ENCODE assay signal across 8 cellular contexts in genomic region chr4:40316782-40317635, GRCh38. TPM values are rescaled to one million over a fixed set of nuclear protein-coding genes. Genes with fewer than 3 reads are reported as not detected.
A peak's percentile ranks its signal among the peaks of the same experiment; 100 is the strongest.
DNase-seq lines count a peak whose midpoint lies in the region; ATAC-seq and TF ChIP-seq lines count a peak whose summit lies in the region.

No MANE protein-coding gene starts in this region.

- H3K36me3 ChIP-seq in neural progenitor cell = no peaks in the 10 kb centered on the region
- H3K36me3 ChIP-seq in upper lobe of left lung = no peaks in the 10 kb centered on the region

- H3K27me3 ChIP-seq in neural progenitor cell (no peaks in the 10 kb centered on the region), upper lobe of left lung (no peaks in the 10 kb centered on the region)

- H3K9me3 Mint-ChIP-seq in neural progenitor cell = no peaks in the 10 kb centered on the region

- no peaks in the 10 kb centered on the region for H4K20me1 ChIP-seq in neural progenitor cell (ENCODE audit: low read depth)

- peaks cover 7% of the 10 kb centered on the region for H3K4me1 ChIP-seq in neural progenitor cell
- peaks cover 12 to 17% (median 15%) of the 10 kb centered on the region in 4 donors for H3K4me1 ChIP-seq in upper lobe of left lung

- H3K79me2 ChIP-seq in neural progenitor cell (ENCODE audit: low read depth) = no peaks in the 10 kb centered on the region

- H3K4me3 ChIP-seq in fibroblast of mammary gland (ENCODE audit: control insufficient read depth, low read depth, low read length) (peak overlapping the region; percentile 55), neural progenitor cell (no peak overlapping the region), upper lobe of left lung (peak overlapping the region in 3 of 4 donors; percentile 12 to 43 (median 33))

- 2 to 7% methylated on average over 18 to 19 of the region's 19 CpGs for WGBS in upper lobe of left lung, 2 donors

- no peak overlapping the region for H3K9ac ChIP-seq in neural progenitor cell

- H3K36me3 Mint-ChIP-seq in neural progenitor cell = no peaks in the 10 kb centered on the region

- TF ChIP-seq POLR2A in upper lobe of left lung (IDR thresholded peaks at IDR 0.05) = no peak

- TF ChIP-seq CTCF in fibroblast of mammary gland (conservative IDR thresholded peaks at IDR 0.05; ENCODE audit: control insufficient read depth, insufficient read depth, low read depth, low read length) = peak; percentile 81
- peak; percentile 90 for TF ChIP-seq CTCF in neural progenitor cell (IDR thresholded peaks at IDR 0.05)
- TF ChIP-seq CTCF in upper lobe of left lung (IDR thresholded peaks at IDR 0.05) = peak; percentile 68 to 86 (median 78)

- peak overlapping the region; percentile 98 for H2AFZ ChIP-seq in neural progenitor cell (replicated peaks)

- H3F3A ChIP-seq in neural progenitor cell (ENCODE audit: low read depth) = no peaks in the 10 kb centered on the region

- no peak for TF ChIP-seq EP300 in upper lobe of left lung (IDR thresholded peaks at IDR 0.05)

- peaks cover 7% of the 10 kb centered on the region for H3K27me3 Mint-ChIP-seq in neural progenitor cell (ENCODE audit: insufficient read depth, low read depth)

- H3K27ac ChIP-seq in neural progenitor cell = no peak overlapping the region
- H3K27ac ChIP-seq in upper lobe of left lung = peak overlapping the region; percentile 46 to 68 (median 65)

- DNase-seq in AG08396 (ENCODE audit: low spot score) (peak; percentile 57), HuH-7 (ENCODE audit: low spot score) (peak; percentile 54), activated T-cell treated with anti-CD3 and anti-CD28 coated beads for 4 hours (peak; percentile 39), fibroblast of mammary gland (ENCODE audit: low read depth) (peak; percentile 97), neural progenitor cell (ENCODE audit: low spot score) (peak; percentile 76), upper lobe of left lung (peak in 1 of 2 donors; percentile 60), occipital lobe (lab: John Stamatoyannopoulos, UW) (no peak)

- H3K4me3 Mint-ChIP-seq in neural progenitor cell = peak overlapping the region; percentile 74

- ATAC-seq in GM19372 (IDR thresholded peaks at IDR 0.05; ENCODE audit: low read depth, unreplicated experiment) = peak; percentile 59
- ATAC-seq in upper lobe of left lung (ENCODE audit: low FRiP score in 2 of 2) = peak; percentile 89 to 90

- peak overlapping the region; percentile 61 for H3K4me2 ChIP-seq in neural progenitor cell

- no peaks in the 10 kb centered on the region for H3K9me3 ChIP-seq in neural progenitor cell (ENCODE audit: low read depth)
- no peaks in the 10 kb centered on the region for H3K9me3 ChIP-seq in upper lobe of left lung

- peak overlapping the region; percentile 98 for H3K27ac Mint-ChIP-seq in neural progenitor cell

- H3K4me1 Mint-ChIP-seq in neural progenitor cell = peaks cover 59% of the 10 kb centered on the region

RNA-seq across cellular contexts. Expression of gene CHRNA9, which starts 18.1 kb away (rescaled TPM):
- total RNA-seq in neural progenitor cell (ENCODE audit: low replicate concordance) (0.67 and 2.5 TPM in 2 replicates), upper lobe of left lung (under 1 TPM in 1 of 6 donors, not detected in 5; 0.49 TPM), occipital lobe (0.31 TPM)
